Comparison of ENCODE assay signal across 20 cellular contexts in the genomic region with DNA sequence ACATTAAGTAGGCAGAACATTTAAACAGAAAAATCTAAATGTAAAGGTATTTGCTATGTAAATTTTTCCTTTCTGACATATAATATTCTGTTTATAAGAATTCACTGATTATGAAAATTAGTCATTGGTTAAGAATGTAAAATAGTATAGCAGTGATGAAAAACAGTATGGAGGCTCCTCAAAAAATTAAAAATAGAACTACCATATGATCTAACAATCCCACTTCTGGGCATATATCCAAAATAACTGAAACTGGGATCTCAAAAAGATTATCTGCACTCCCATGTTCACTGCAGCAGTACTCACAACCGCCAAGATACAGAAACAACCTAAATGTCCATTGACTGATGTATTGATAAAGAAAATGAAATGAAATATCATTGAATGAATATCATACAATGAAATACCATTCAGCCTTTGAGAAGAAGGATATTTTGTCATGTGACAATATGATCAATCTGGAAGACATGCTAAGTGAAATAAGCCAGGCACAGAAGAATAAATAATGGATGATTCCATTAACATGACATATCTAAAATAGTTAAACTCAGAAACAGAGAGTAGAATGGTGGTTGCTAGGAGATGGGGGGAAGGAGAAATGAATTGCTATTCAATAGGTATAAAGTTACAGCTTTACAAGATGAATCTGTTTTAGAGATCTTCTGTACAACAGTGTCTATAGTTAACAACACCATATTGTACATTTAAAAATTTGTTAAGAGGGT. TPM values are rescaled to one million over a fixed set of nuclear protein-coding genes. Genes with fewer than 3 reads are reported as not detected.
DNase-seq lines count a peak whose midpoint lies in the region; ATAC-seq, FAIRE-seq and TF ChIP-seq lines count a peak whose summit lies in the region.
"Had no signal": no experiment of that assay in that cellular context is flagged by ENCODE, and none has a peak within 500 bp of the region (broad histone marks: within the 10 kb centered on the region; RNA-seq: fewer than 3 reads in every experiment).

No MANE protein-coding gene starts in this region.

- H3K27me3 ChIP-seq in K562 (ENCODE audit: control insufficient read depth in 2 of 2, insufficient read depth in 2 of 2, low read length in 2 of 2) (no peaks in the 10 kb centered on the region), neuronal stem cell (ENCODE audit: control insufficient read depth in 3 of 3, insufficient read depth in 3 of 3, low read depth in 1 of 3, low read length in 3 of 3) (no peaks in the 10 kb centered on the region)
- H3K27me3 ChIP-seq: cardiac muscle cell, gastroesophageal sphincter, stomach had no signal

- intact Hi-C loops in K562 (cut with micrococcal nuclease) (no loop called here), OCI-LY7 (cut with micrococcal nuclease; ENCODE audit: unreplicated experiment) (no loop called here)

- POLR2A ChIA-PET in K562 (lab: Yijun Ruan, JAX) = no interaction called here
- POLR2A ChIA-PET in OCI-LY7 (lab: Charles Lee) = no interaction called here

- H2BK120ac ChIP-seq in neuronal stem cell (ENCODE audit: low read depth, low read length) = no peak overlapping the region

- H3K36me3 ChIP-seq in K562 (ENCODE audit: control insufficient read depth, insufficient read depth, low read length) (peaks cover 38% of the 10 kb centered on the region), neuronal stem cell (replicated peaks in 1 of 2; ENCODE audit: control insufficient read depth in 2 of 2, insufficient read depth in 2 of 2, low read length in 2 of 2) (peaks cover 6 to 69% of the 10 kb centered on the region in 2 donors), OCI-LY7 (ENCODE audit: insufficient read depth, low read length) (peaks cover 42% of the 10 kb centered on the region)

- no peak overlapping the region for H2AK5ac ChIP-seq in neuronal stem cell (ENCODE audit: low read depth, low read length)

- in situ Hi-C loops in K562 (cut with MboI) = no loop called here

- no peak overlapping the region for H3K23ac ChIP-seq in neuronal stem cell (ENCODE audit: low read depth, low read length, poor library complexity)

- H3K9ac ChIP-seq in K562 (ENCODE audit: insufficient read depth in 1 of 2, low read depth in 2 of 2, low read length in 2 of 2) (peak overlapping the region in 1 of 2 experiments; percentile 9; a peak in 1 of 4 replicates), neuronal stem cell (ENCODE audit: low read depth, low read length, poor library complexity) (no peak overlapping the region)

- H4K8ac ChIP-seq in neuronal stem cell (ENCODE audit: low read depth, low read length) = no peak overlapping the region

- H3K4me3 Mint-ChIP-seq in HFFc6 = peak overlapping the region; percentile 40; the same call in 1 of the 2 replicates
- H3K4me3 Mint-ChIP-seq: activated CD4-positive, alpha-beta T cell treated with anti-CD3 and anti-CD28 coated beads for 36 hours; naive thymus-derived CD4-positive, alpha-beta T cell had no signal

- CTCF ChIA-PET in K562 (lab: Yijun Ruan, JAX; ENCODE audit: low intra/inter-chr PET ratio) = no interaction called here
- CTCF ChIA-PET in OCI-LY7 (lab: Charles Lee; ENCODE audit: unreplicated experiment) = no interaction called here

- no peak overlapping the region for H3K4ac ChIP-seq in neuronal stem cell (ENCODE audit: low read length)

- H2BK15ac ChIP-seq in neuronal stem cell (ENCODE audit: low read length) = no peak overlapping the region

- H2AFZ ChIP-seq in K562 (ENCODE audit: low read depth, low read length) (no peak overlapping the region), neuronal stem cell (ENCODE audit: low read length) (no peak overlapping the region), OCI-LY7 (ENCODE audit: low read length) (no peak overlapping the region)

- peak; percentile 23 for FAIRE-seq in K562 (lab: Jason Lieb, UNC)

- TF ChIP-seq EP300 in K562 (IDR thresholded peaks at IDR 0.05; ENCODE audit: low read length) = 0 out of 2 replicates have a peak, but pooled peaks have one; percentile 8

- H3K18ac ChIP-seq in neuronal stem cell (ENCODE audit: low read length) = no peak overlapping the region

- no peaks in the 10 kb centered on the region for H3K9me3 Mint-ChIP-seq in HFFc6
- H3K9me3 Mint-ChIP-seq: naive thymus-derived CD4-positive, alpha-beta T cell had no signal

- H3K27ac Mint-ChIP-seq in HFFc6 = peak overlapping the region; percentile 64
- H3K27ac Mint-ChIP-seq: activated CD4-positive, alpha-beta T cell treated with anti-CD3 and anti-CD28 coated beads for 36 hours; naive thymus-derived CD4-positive, alpha-beta T cell had no signal

- no peaks in the 10 kb centered on the region for H3K27me3 Mint-ChIP-seq in HFFc6 (ENCODE audit: insufficient read depth)
- H3K27me3 Mint-ChIP-seq: activated CD4-positive, alpha-beta T cell treated with anti-CD3 and anti-CD28 coated beads for 36 hours; naive thymus-derived CD4-positive, alpha-beta T cell had no signal

- peaks cover 24% of the 10 kb centered on the region for H3K36me3 Mint-ChIP-seq in HFFc6 (ENCODE audit: low read depth)

- peak overlapping the region; percentile 12; the same call in 1 of the 3 replicates for H3K27ac ChIP-seq in K562 (ENCODE audit: extremely low read depth, low read depth, low read length)
- H3K27ac ChIP-seq in neuronal stem cell (replicated peaks; ENCODE audit: low read length) = no peak overlapping the region
- H3K27ac ChIP-seq in OCI-LY7 (ENCODE audit: low read depth, low read length, poor library complexity, severe bottlenecking) = no peak overlapping the region
- no peak overlapping the region for H3K27ac ChIP-seq in substantia nigra (ENCODE audit: low read depth, low read length, poor library complexity, severe bottlenecking)
- H3K27ac ChIP-seq: cardiac muscle cell, gastroesophageal sphincter, stomach had no signal

- H3K4me2 ChIP-seq in K562 (ENCODE audit: insufficient read depth, low read length) (no peak overlapping the region), neuronal stem cell (ENCODE audit: insufficient read depth, low read length, poor library complexity, severe bottlenecking) (no peak overlapping the region), OCI-LY7 (ENCODE audit: low read length) (no peak overlapping the region)

- DNase-seq in A172 (ENCODE audit: low spot score) (peak; percentile 2), HFFc6 (peak; percentile 60), K562 (ENCODE audit: extremely low read depth in 1 of 4, low spot score in 3 of 4) (no peak), foreskin fibroblast (peak; percentile 28 to 63), neuronal stem cell (ENCODE audit: low spot score) (no peak), OCI-LY7 (ENCODE audit: low spot score) (no peak), substantia nigra (lab: John Stamatoyannopoulos, UW) (no peak)
- DNase-seq: activated CD4-positive, alpha-beta T cell treated with anti-CD3 and anti-CD28 coated beads for 36 hours; activated CD8-positive, alpha-beta memory T cell treated with anti-CD3 and anti-CD28 coated beads, Interleukin-2, amount 50 U/mL, for 4 hours; activated naive CD4-positive, alpha-beta T cell treated with Interleukin-2 at 50 U/mL for 16 hours; effector memory CD4-positive, alpha-beta T cell; naive thymus-derived CD4-positive, alpha-beta T cell; NCI-H146; NCI-H446 treated with DMSO at 0.1 percent for 48 hours; SHP77 treated with DMSO at 0.1 percent for 48 hours; stomach had no signal

- no peak overlapping the region for H4K91ac ChIP-seq in neuronal stem cell (ENCODE audit: low read depth, low read length, poor library complexity)

- TF ChIP-seq CTCF in HFFc6 (IDR thresholded peaks at IDR 0.05) = no peak
- TF ChIP-seq CTCF in K562 (IDR thresholded peaks at IDR 0.05 in 2 of 3, conservative IDR thresholded peaks at IDR 0.05 in 1 of 3; ENCODE audit: insufficient read depth in 2 of 3, low read depth in 1 of 3, low read length in 3 of 3) = no peak
- no peak for TF ChIP-seq CTCF in foreskin fibroblast (IDR thresholded peaks at IDR 0.05; ENCODE audit: low read depth, low read length)
- TF ChIP-seq CTCF in OCI-LY7 (conservative IDR thresholded peaks at IDR 0.05; ENCODE audit: low read length) = no peak

- BruUV-seq in K562 (replicated peaks; lab: Mats Ljungman, UMichigan) (no TSS peak), OCI-LY7 (replicated peaks; lab: Mats Ljungman, UMichigan) (no TSS peak)

- no peaks in the 10 kb centered on the region for H4K20me1 ChIP-seq in K562 (replicated peaks; ENCODE audit: control insufficient read depth, insufficient read depth, low read length)
- H4K20me1 ChIP-seq in OCI-LY7 (ENCODE audit: insufficient read depth, low read length) = no peaks in the 10 kb centered on the region

- H3K9me2 ChIP-seq in OCI-LY7 (ENCODE audit: insufficient read depth, low read length) = no peaks in the 10 kb centered on the region

- TF ChIP-seq RAD21 in K562 (CRISPR knock-in tag; conservative IDR thresholded peaks at IDR 0.05 in 1 of 2, IDR thresholded peaks at IDR 0.05 in 1 of 2) = no peak

- H3K79me2 ChIP-seq in K562 (ENCODE audit: control insufficient read depth, insufficient read depth, low read length) = no peaks in the 10 kb centered on the region
- H3K79me2 ChIP-seq in OCI-LY7 (ENCODE audit: insufficient read depth, low read depth, low read length) = no peaks in the 10 kb centered on the region

- H3K4me1 ChIP-seq in K562 (replicated peaks in 1 of 2; ENCODE audit: control insufficient read depth in 2 of 2, insufficient read depth in 2 of 2, low read length in 2 of 2) = peaks cover 0 to 5% of the 10 kb centered on the region in 2 experiments; a peak in 2 of 5 replicates
- no peaks in the 10 kb centered on the region for H3K4me1 ChIP-seq in neuronal stem cell (ENCODE audit: control insufficient read depth in 2 of 2, insufficient read depth in 1 of 2, low read depth in 1 of 2, low read length in 2 of 2)
- H3K4me1 ChIP-seq in OCI-LY7 (ENCODE audit: insufficient read depth, low read length, poor library complexity, severe bottlenecking) = no peaks in the 10 kb centered on the region
- H3K4me1 ChIP-seq: stomach had no signal

- H3K4me3 ChIP-seq in K562 = no peak overlapping the region
- no peak overlapping the region for H3K4me3 ChIP-seq in foreskin fibroblast (ENCODE audit: low read depth in 1 of 2, low read length in 2 of 2)
- no peak overlapping the region for H3K4me3 ChIP-seq in neuronal stem cell (ENCODE audit: low read length in 2 of 2)
- no peak overlapping the region for H3K4me3 ChIP-seq in OCI-LY7 (ENCODE audit: low read depth, low read length, poor library complexity, severe bottlenecking)
- H3K4me3 ChIP-seq: cardiac muscle cell, gastroesophageal sphincter, stomach had no signal

- H3K9me1 ChIP-seq in K562 (ENCODE audit: control insufficient read depth, insufficient read depth, low read length) = no peaks in the 10 kb centered on the region

- H3K79me1 ChIP-seq in neuronal stem cell (ENCODE audit: low read depth, low read length) = no peaks in the 10 kb centered on the region

- no peak overlapping the region for H2BK5ac ChIP-seq in neuronal stem cell (ENCODE audit: low read length)

- ATAC-seq in K562 (no peak; the same call in 2 of the 3 replicates), HG02642 (IDR thresholded peaks at IDR 0.05; ENCODE audit: poor library complexity, unreplicated experiment) (no peak)
- ATAC-seq: activated CD4-positive, alpha-beta T cell treated with anti-CD3 and anti-CD28 coated beads for 36 hours; gastroesophageal sphincter; naive thymus-derived CD4-positive, alpha-beta T cell had no signal

- WGBS in K562 (ENCODE audit: insufficient coverage, low coverage, missing lambda C conversion rate) = 0% methylated on average over 1 of the region's 1 CpG
- no CpG with 5 or more reads among the region's 1 CpG for WGBS in neuronal stem cell (ENCODE audit: extremely low coverage in 2 of 2, insufficient read length in 2 of 2, insufficient replicate concordance in 1 of 2), 2 donors

- H2BK12ac ChIP-seq in neuronal stem cell (ENCODE audit: low read length) = no peak overlapping the region

- H3K4me1 Mint-ChIP-seq in HFFc6 (ENCODE audit: low read depth) = peaks cover 20% of the 10 kb centered on the region
- H3K4me1 Mint-ChIP-seq: activated CD4-positive, alpha-beta T cell treated with anti-CD3 and anti-CD28 coated beads for 36 hours had no signal

- no peaks in the 10 kb centered on the region for H3K9me3 ChIP-seq in K562 (replicated peaks; ENCODE audit: control insufficient read depth, insufficient read depth, low read depth, low read length)
- H3K9me3 ChIP-seq in neuronal stem cell (replicated peaks in 1 of 2; ENCODE audit: control insufficient read depth in 2 of 2, insufficient read depth in 1 of 2, low read depth in 1 of 2, low read length in 2 of 2) = no peaks in the 10 kb centered on the region
- no peaks in the 10 kb centered on the region; the same call in 1 of the 2 replicates for H3K9me3 ChIP-seq in OCI-LY7 (ENCODE audit: low read length)
- H3K9me3 ChIP-seq: gastroesophageal sphincter, stomach had no signal

- no peak overlapping the region for H3K14ac ChIP-seq in neuronal stem cell (ENCODE audit: low read length)

- no peak for TF ChIP-seq POLR2A in K562 (conservative IDR thresholded peaks at IDR 0.05)

RNA-seq across cellular contexts. Expression of a gene that starts 14.0 kb away (rescaled TPM):
- total RNA-seq in A172 (2014; rRNA removed; shearing (Covaris generic)) = 5.3 and 6.6 TPM in 2 replicates
- 10 to 100 TPM in 5 of 6 experiments, 1 to 10 TPM in 1; 9.7 to 15.3 (median 12.8) TPM for total RNA-seq in HFFc6 (2021; fragmentation: NEBNext Ultra II Directional; extraction: Animal tissue kit (Norgen Biotek cat#: 25700))
- 4.6 and 15.2 TPM in 2 replicates for total RNA-seq in K562 (2011; cell fraction: chromatin; rRNA removed; ENCODE audit: low replicate concordance)
- 1.3 and 1.7 TPM in 2 replicates for total RNA-seq in K562 (2011; cell fraction: nucleolus; rRNA removed)
- total RNA-seq in K562 (2011; cell fraction: nucleoplasm; rRNA removed) = 2.5 and 4.4 TPM in 2 replicates
- total RNA-seq in K562 (2014; rRNA removed) (5.5 and 7.5 TPM in 2 replicates), K562 (2014; rRNA removed; fragmentation: Illumina TruSeq; extraction: Trizol) (9.2 and 10.8 TPM in 2 replicates), K562 (2015; rRNA removed; fragmentation: Illumina TruSeq; extraction: Trizol) (6.2 and 7.5 TPM in 2 replicates), K562 (2021) (6.5 and 7.8 TPM in 2 replicates), OCI-LY7 (2022) (9.4 and 11.9 TPM in 2 replicates)
- polyA plus RNA-seq in K562 (2011; rRNA removed) (4.8 and 7.5 TPM in 2 replicates), K562 (2014; fragmentation: Illumina TruSeq; extraction: Trizol) (9.6 and 10.1 TPM in 2 replicates), K562 (2014; fragmentation: Nextera tagmentation; extraction: Ambion mirVana) (1 to 10 TPM; 2.5 to 3.0 TPM), K562 (2014; rRNA removed) (5.4 and 6.7 TPM in 2 replicates)
- polyA plus RNA-seq in K562 (2011; cell fraction: cytosol; rRNA removed) = 1.1 and 1.8 TPM in 2 replicates
- 3.9 and 5.2 TPM in 2 replicates for polyA plus RNA-seq in K562 (2011; cell fraction: nucleus; rRNA removed)
- polyA plus RNA-seq in K562 (2012) = 4.6 and 7.1 TPM in 2 replicates
- polyA minus RNA-seq in K562 (2011; rRNA and poly(A)+ RNA removed) = 11.9 and 13.3 TPM in 2 replicates
- polyA minus RNA-seq in K562 (2011; cell fraction: cytosol; rRNA and poly(A)+ RNA removed) = 2.1 and 2.9 TPM in 2 replicates
- polyA minus RNA-seq in K562 (2011; cell fraction: nucleus; rRNA and poly(A)+ RNA removed) = 1.9 and 7.8 TPM in 2 replicates
- polyA plus RNA-seq in neuronal stem cell (2013, experiment 1 of 2) = 8.0 TPM
- 8.1 TPM for polyA plus RNA-seq in neuronal stem cell (2013, experiment 2 of 2)
- 5.5 and 8.0 TPM in 2 replicates for total RNA-seq in OCI-LY7 (2014; rRNA removed; shearing (Covaris generic))

RNA-seq across cellular contexts. Expression of a gene that starts 29.6 kb away (rescaled TPM):
- total RNA-seq in A172 (2014; rRNA removed; shearing (Covaris generic)) = not detected in 2 replicates
- not detected for total RNA-seq in HFFc6 (2021; fragmentation: NEBNext Ultra II Directional; extraction: Animal tissue kit (Norgen Biotek cat#: 25700))
- total RNA-seq in K562 (2011; cell fraction: chromatin; rRNA removed; ENCODE audit: low replicate concordance) = not detected in 2 replicates
- total RNA-seq in K562 (2011; cell fraction: nucleolus; rRNA removed) = not detected in 2 replicates
- not detected in 2 replicates for total RNA-seq in K562 (2011; cell fraction: nucleoplasm; rRNA removed)
- total RNA-seq in K562 (2014; rRNA removed) (not detected in 2 replicates), K562 (2014; rRNA removed; fragmentation: Illumina TruSeq; extraction: Trizol) (not detected in 2 replicates), K562 (2015; rRNA removed; fragmentation: Illumina TruSeq; extraction: Trizol) (not detected in 2 replicates), K562 (2021) (not detected in 2 replicates), OCI-LY7 (2022) (not detected in 2 replicates)
- polyA plus RNA-seq in K562 (2011; rRNA removed) (not detected in 2 replicates), K562 (2014; fragmentation: Illumina TruSeq; extraction: Trizol) (not detected in 2 replicates), K562 (2014; fragmentation: Nextera tagmentation; extraction: Ambion mirVana) (not detected), K562 (2014; rRNA removed) (not detected in 2 replicates)
- not detected in 2 replicates for polyA plus RNA-seq in K562 (2011; cell fraction: cytosol; rRNA removed)
- polyA plus RNA-seq in K562 (2011; cell fraction: nucleus; rRNA removed) = not detected in 2 replicates
- polyA plus RNA-seq in K562 (2012) = not detected in 2 replicates
- not detected in 2 replicates for polyA minus RNA-seq in K562 (2011; rRNA and poly(A)+ RNA removed)
- polyA minus RNA-seq in K562 (2011; cell fraction: cytosol; rRNA and poly(A)+ RNA removed) = not detected in 2 replicates
- polyA minus RNA-seq in K562 (2011; cell fraction: nucleus; rRNA and poly(A)+ RNA removed) = not detected in 2 replicates
- polyA plus RNA-seq in neuronal stem cell (2013, experiment 1 of 2) = not detected
- polyA plus RNA-seq in neuronal stem cell (2013, experiment 2 of 2) = not detected
- not detected in 2 replicates for total RNA-seq in OCI-LY7 (2014; rRNA removed; shearing (Covaris generic))
- total RNA-seq: activated CD4-positive, alpha-beta T cell treated with anti-CD3 and anti-CD28 coated beads for 36 hours; cardiac muscle cell; gastroesophageal sphincter; lower leg skin; naive thymus-derived CD4-positive, alpha-beta T cell; stomach had no signal
- polyA plus RNA-seq: cardiac muscle cell; naive thymus-derived CD4-positive, alpha-beta T cell; stomach had no signal

RNA-seq across cellular contexts. Expression of a gene that starts 40.2 kb away (rescaled TPM):
- 2.0 and 8.3 TPM in 2 replicates for total RNA-seq in A172 (2014; rRNA removed; shearing (Covaris generic))
- 1 to 10 TPM; 2.6 to 5.1 (median 4.2) TPM for total RNA-seq in HFFc6 (2021; fragmentation: NEBNext Ultra II Directional; extraction: Animal tissue kit (Norgen Biotek cat#: 25700))
- 7.6 and 11.3 TPM in 2 replicates for total RNA-seq in K562 (2011; cell fraction: chromatin; rRNA removed; ENCODE audit: low replicate concordance)
- total RNA-seq in K562 (2011; cell fraction: nucleolus; rRNA removed) = 4.2 and 6.6 TPM in 2 replicates
- total RNA-seq in K562 (2011; cell fraction: nucleoplasm; rRNA removed) = 9.5 and 17.5 TPM in 2 replicates
- total RNA-seq in K562 (2014; rRNA removed) (10.5 and 13.2 TPM in 2 replicates), K562 (2014; rRNA removed; fragmentation: Illumina TruSeq; extraction: Trizol) (16.3 and 18.9 TPM in 2 replicates), K562 (2015; rRNA removed; fragmentation: Illumina TruSeq; extraction: Trizol) (12.7 and 13.8 TPM in 2 replicates), K562 (2021) (14.3 and 17.0 TPM in 2 replicates), OCI-LY7 (2022) (8.0 and 8.9 TPM in 2 replicates)
- polyA plus RNA-seq in K562 (2011; rRNA removed) (18.9 and 21.5 TPM in 2 replicates), K562 (2014; fragmentation: Illumina TruSeq; extraction: Trizol) (16.3 and 16.4 TPM in 2 replicates), K562 (2014; fragmentation: Nextera tagmentation; extraction: Ambion mirVana) (10 to 100 TPM; 46.5 to 49.7 TPM), K562 (2014; rRNA removed) (19.3 and 23.3 TPM in 2 replicates)
- polyA plus RNA-seq in K562 (2011; cell fraction: cytosol; rRNA removed) = 7.3 and 11.0 TPM in 2 replicates
- polyA plus RNA-seq in K562 (2011; cell fraction: nucleus; rRNA removed) = 8.7 and 9.7 TPM in 2 replicates
- 11.5 and 14.8 TPM in 2 replicates for polyA plus RNA-seq in K562 (2012)
- polyA minus RNA-seq in K562 (2011; rRNA and poly(A)+ RNA removed) = 12.3 and 12.8 TPM in 2 replicates
- 4.7 and 4.9 TPM in 2 replicates for polyA minus RNA-seq in K562 (2011; cell fraction: cytosol; rRNA and poly(A)+ RNA removed)
- 5.4 and 7.1 TPM in 2 replicates for polyA minus RNA-seq in K562 (2011; cell fraction: nucleus; rRNA and poly(A)+ RNA removed)
- polyA plus RNA-seq in neuronal stem cell (2013, experiment 1 of 2) = 11.0 TPM
- polyA plus RNA-seq in neuronal stem cell (2013, experiment 2 of 2) = 11.8 TPM
- 4.9 and 7.4 TPM in 2 replicates for total RNA-seq in OCI-LY7 (2014; rRNA removed; shearing (Covaris generic))

Comparison
In these comparisons a context has a peak if more than half of its experiments do, and no peak if none do; other contexts are left out.
1. DNase-seq: peak in A172 (single experiment), HFFc6 (single experiment) and foreskin fibroblast (2 of 2); none in K562 (0 of 4), neuronal stem cell (single experiment), OCI-LY7 (single experiment) and substantia nigra (0 of 49).